8 cellular contexts compared by ENCODE assay signal in genomic region chr11:44286268-44286880, GRCh38. TPM values are rescaled to one million over a fixed set of nuclear protein-coding genes. Genes with fewer than 3 reads are reported as not detected.
DNase-seq lines count a peak whose midpoint lies in the region; ATAC-seq and TF ChIP-seq lines count a peak whose summit lies in the region.

No MANE protein-coding gene starts in this region.

- H3K9me3 Mint-ChIP-seq in osteocyte (ENCODE audit: unreplicated experiment), result no peaks in the 10 kb centered on the region

- ATAC-seq in HG03442 (IDR thresholded peaks at IDR 0.05; ENCODE audit: unreplicated experiment), result peak; percentile 57
- ATAC-seq in GM18867 (IDR thresholded peaks at IDR 0.05; ENCODE audit: unreplicated experiment), result no peak
- ATAC-seq in GM18511 (IDR thresholded peaks at IDR 0.05; ENCODE audit: unreplicated experiment), result no peak

- H3K36me3 ChIP-seq in NT2/D1 (ENCODE audit: insufficient read depth, insufficient read length, low read length), result no peaks in the 10 kb centered on the region

- TF ChIP-seq CTCF in fibroblast of mammary gland (conservative IDR thresholded peaks at IDR 0.05; ENCODE audit: control insufficient read depth, insufficient read depth, low read depth, low read length) (peak; percentile 91), osteocyte (IDR thresholded peaks at IDR 0.05) (peak; percentile 89)

- H3K4me1 ChIP-seq in NT2/D1 (ENCODE audit: insufficient read depth, insufficient read length), result peaks cover 14% of the 10 kb centered on the region

- peak overlapping the region; percentile 36 for H3K9ac ChIP-seq in NT2/D1 (ENCODE audit: insufficient read length, low read depth)

- no peak overlapping the region for H3K4me3 ChIP-seq in NT2/D1 (ENCODE audit: insufficient read length, low read depth)
- no peak overlapping the region for H3K4me3 ChIP-seq in fibroblast of mammary gland (ENCODE audit: control insufficient read depth, low read depth, low read length)

- no peaks in the 10 kb centered on the region for H3K27me3 ChIP-seq in NT2/D1 (ENCODE audit: insufficient read depth, insufficient read length)

- no peak overlapping the region for H3K4me3 Mint-ChIP-seq in osteocyte (ENCODE audit: unreplicated experiment)

- DNase-seq in ELF-1 (ENCODE audit: low read depth, low spot score), result peak; percentile 91
- peak; percentile 93 for DNase-seq in NT2/D1 (ENCODE audit: low read depth, low spot score)
- peak; percentile 57 for DNase-seq in activated T-cell treated with anti-CD3 and anti-CD28 coated beads for 24 hours (ENCODE audit: low read depth)
- DNase-seq in fibroblast of mammary gland (ENCODE audit: low read depth), result peak; percentile 61
- DNase-seq in osteocyte (ENCODE audit: extremely low spot score, unreplicated experiment), result no peak

- peaks cover 8% of the 10 kb centered on the region for H3K27me3 Mint-ChIP-seq in osteocyte (ENCODE audit: unreplicated experiment)

- H3K9me3 ChIP-seq in NT2/D1 (ENCODE audit: insufficient read depth, low read length), result peaks cover 7% of the 10 kb centered on the region; the same call in 1 of the 2 replicates

- H3K4me1 Mint-ChIP-seq in osteocyte (ENCODE audit: unreplicated experiment), result peaks cover 2% of the 10 kb centered on the region

- no peaks in the 10 kb centered on the region for H3K36me3 Mint-ChIP-seq in osteocyte (ENCODE audit: unreplicated experiment)

- H3K27ac Mint-ChIP-seq in osteocyte (ENCODE audit: unreplicated experiment), result no peak overlapping the region

RNA-seq across cellular contexts. Expression of gene ALX4, which starts 23.6 kb away (rescaled TPM):
- total RNA-seq in osteocyte, result not detected in 2 replicates
